ENCODE assay signal across 13 cellular contexts in genomic region chr6:123962508-123962907, GRCh38.
A peak's percentile ranks its signal among the peaks of the same experiment; 100 is the strongest.
DNase-seq lines count a peak whose midpoint lies in the region; ATAC-seq and TF ChIP-seq lines count a peak whose summit lies in the region.
"Had no signal": no experiment of that assay in that cellular context is flagged by ENCODE, and none has a peak within 500 bp of the region (broad histone marks: within the 10 kb centered on the region; RNA-seq: fewer than 3 reads in every experiment).

No MANE protein-coding gene starts in this region.

- TF ChIP-seq POLR2A in upper lobe of left lung (IDR thresholded peaks at IDR 0.05) = no peak

- POLR2A ChIA-PET in naive thymus-derived CD4-positive, alpha-beta T cell (lab: Charles Lee) = no interaction called here

- TF ChIP-seq EP300 in upper lobe of left lung (IDR thresholded peaks at IDR 0.05) = peak in 1 of 4 donors; percentile 82

- no peaks in the 10 kb centered on the region for H3K4me1 Mint-ChIP-seq in activated T-cell treated with anti-CD3 and anti-CD28 coated beads, Interleukin-2, amount 50 U/mL, for 24 hours (ENCODE audit: low read depth)
- no peaks in the 10 kb centered on the region for H3K4me1 Mint-ChIP-seq in naive thymus-derived CD4-positive, alpha-beta T cell

- H3K27me3 ChIP-seq in upper lobe of left lung = no peaks in the 10 kb centered on the region
- H3K27me3 ChIP-seq in naive thymus-derived CD4-positive, alpha-beta T cell (ENCODE audit: control insufficient read depth in 2 of 2, insufficient read depth in 2 of 2, low read length in 2 of 2) = no peaks in the 10 kb centered on the region
- H3K27me3 ChIP-seq: heart left ventricle had no signal

- no peak for TF ChIP-seq CTCF in upper lobe of left lung (IDR thresholded peaks at IDR 0.05)

- H3K27me3 Mint-ChIP-seq in activated T-cell treated with anti-CD3 and anti-CD28 coated beads, Interleukin-2, amount 50 U/mL, for 24 hours = no peaks in the 10 kb centered on the region
- no peaks in the 10 kb centered on the region for H3K27me3 Mint-ChIP-seq in naive thymus-derived CD4-positive, alpha-beta T cell
- H3K27me3 Mint-ChIP-seq: effector memory CD8-positive, alpha-beta T cell had no signal

- CTCF ChIA-PET in naive thymus-derived CD4-positive, alpha-beta T cell (lab: Charles Lee) = no interaction called here

- H3K4me1 ChIP-seq in upper lobe of left lung = no peaks in the 10 kb centered on the region
- H3K4me1 ChIP-seq in naive thymus-derived CD4-positive, alpha-beta T cell (ENCODE audit: control insufficient read depth in 2 of 2, insufficient read depth in 2 of 2, low read length in 2 of 2) = no peaks in the 10 kb centered on the region

- intact Hi-C loops in naive thymus-derived CD4-positive, alpha-beta T cell (cut with micrococcal nuclease) = no loop called here

- WGBS in upper lobe of left lung, 2 donors = 65% methylated on average over 11 of the region's 11 CpGs

- H3K9me3 Mint-ChIP-seq in activated T-cell treated with anti-CD3 and anti-CD28 coated beads, Interleukin-2, amount 50 U/mL, for 24 hours = peaks cover 4% of the 10 kb centered on the region
- H3K9me3 Mint-ChIP-seq in naive thymus-derived CD4-positive, alpha-beta T cell = peaks cover 0 to 7% (median 0%) of the 10 kb centered on the region in 11 donors
- H3K9me3 Mint-ChIP-seq: activated T-cell treated with anti-CD3 and anti-CD28 coated beads, Interleukin-2, amount 50 U/mL, for 4 hours had no signal

- no peak overlapping the region for H3K27ac ChIP-seq in upper lobe of left lung
- no peak overlapping the region for H3K27ac ChIP-seq in naive thymus-derived CD4-positive, alpha-beta T cell (ENCODE audit: low read depth, low read length)
- H3K27ac ChIP-seq: heart left ventricle had no signal

- DNase-seq in NCI-H2227 (lab: John Stamatoyannopoulos, UW; ENCODE audit: unreplicated experiment) (peak; percentile 37), NCI-H2227 treated with DMSO at 0.1 percent for 48 hours (lab: John Stamatoyannopoulos, UW) (no peak), NCI-H510A treated with DMSO at 0.1 percent for 48 hours (lab: John Stamatoyannopoulos, UW) (peak; percentile 73), upper lobe of left lung (peak in 1 of 2 donors; percentile 90)
- no peak for DNase-seq in activated T-cell treated with anti-CD3 and anti-CD28 coated beads, Interleukin-2, amount 50 U/mL, for 24 hours
- DNase-seq in naive thymus-derived CD4-positive, alpha-beta T cell = no peak
- DNase-seq: activated T-cell treated with anti-CD3 and anti-CD28 coated beads, Interleukin-2, amount 50 U/mL, for 4 hours; DND-41; effector memory CD8-positive, alpha-beta T cell; stimulated activated CD4-positive, alpha-beta T cell treated with anti-CD3 and anti-CD28 coated beads, Interleukin-2, amount 100 ng/mL, for 48 hours had no signal

- no peaks in the 10 kb centered on the region for H3K36me3 Mint-ChIP-seq in activated T-cell treated with anti-CD3 and anti-CD28 coated beads, Interleukin-2, amount 50 U/mL, for 24 hours (ENCODE audit: low read depth)
- no peaks in the 10 kb centered on the region for H3K36me3 Mint-ChIP-seq in naive thymus-derived CD4-positive, alpha-beta T cell

- no peak overlapping the region for H3K4me3 Mint-ChIP-seq in activated T-cell treated with anti-CD3 and anti-CD28 coated beads, Interleukin-2, amount 50 U/mL, for 24 hours
- H3K4me3 Mint-ChIP-seq in naive thymus-derived CD4-positive, alpha-beta T cell = no peak overlapping the region
- H3K4me3 Mint-ChIP-seq: activated T-cell treated with anti-CD3 and anti-CD28 coated beads, Interleukin-2, amount 50 U/mL, for 4 hours; effector memory CD8-positive, alpha-beta T cell had no signal

- H3K27ac Mint-ChIP-seq in activated T-cell treated with anti-CD3 and anti-CD28 coated beads, Interleukin-2, amount 50 U/mL, for 24 hours = no peak overlapping the region
- no peak overlapping the region for H3K27ac Mint-ChIP-seq in naive thymus-derived CD4-positive, alpha-beta T cell
- H3K27ac Mint-ChIP-seq: effector memory CD8-positive, alpha-beta T cell had no signal

- no peaks in the 10 kb centered on the region for H3K9me3 ChIP-seq in upper lobe of left lung
- no peaks in the 10 kb centered on the region for H3K9me3 ChIP-seq in naive thymus-derived CD4-positive, alpha-beta T cell (ENCODE audit: control insufficient read depth in 2 of 3, low read length in 3 of 3)
- H3K9me3 ChIP-seq: heart left ventricle had no signal

- ATAC-seq in esophagus mucosa (peak; percentile 86), upper lobe of left lung (ENCODE audit: low FRiP score in 2 of 2) (peak; percentile 40 to 84), GM18909 (IDR thresholded peaks at IDR 0.05; ENCODE audit: poor library complexity, unreplicated experiment) (no peak)
- ATAC-seq in naive thymus-derived CD4-positive, alpha-beta T cell = no peak
- ATAC-seq: activated T-cell treated with anti-CD3 and anti-CD28 coated beads, Interleukin-2, amount 50 U/mL, for 4 hours; effector memory CD8-positive, alpha-beta T cell; heart left ventricle had no signal

- H3K36me3 ChIP-seq in upper lobe of left lung = no peaks in the 10 kb centered on the region
- no peaks in the 10 kb centered on the region for H3K36me3 ChIP-seq in naive thymus-derived CD4-positive, alpha-beta T cell (ENCODE audit: control insufficient read depth in 2 of 3, insufficient read depth in 3 of 3, low read length in 3 of 3)
- H3K36me3 ChIP-seq: heart left ventricle had no signal

- no peak overlapping the region for H3K4me3 ChIP-seq in upper lobe of left lung
- H3K4me3 ChIP-seq in naive thymus-derived CD4-positive, alpha-beta T cell (ENCODE audit: low read length) = no peak overlapping the region
- H3K4me3 ChIP-seq: heart left ventricle had no signal

Comparison
In these comparisons a context has a peak if more than half of its experiments do, and no peak if none do; other contexts are left out.
1. DNase-seq: peak in NCI-H2227 (single experiment) and NCI-H510A treated with DMSO at 0.1 percent for 48 hours (single experiment); none in NCI-H2227 treated with DMSO at 0.1 percent for 48 hours (single experiment), activated T-cell treated with anti-CD3 and anti-CD28 coated beads, Interleukin-2, amount 50 U/mL, for 24 hours (single experiment) and naive thymus-derived CD4-positive, alpha-beta T cell (0 of 9).
2. ATAC-seq: peak in esophagus mucosa (single experiment) and upper lobe of left lung (2 of 2); none in naive thymus-derived CD4-positive, alpha-beta T cell (single experiment) and GM18909 (single experiment).